8 cellular contexts compared by ENCODE assay signal in genomic region chrX:7043796-7044433, GRCh38.
DNase-seq lines count a peak whose midpoint lies in the region; TF ChIP-seq lines count a peak whose summit lies in the region.
"Not testable (repeated sequence)": the region's sequence is repeated elsewhere in the genome, so short reads cannot be mapped to it uniquely, and the experiment has no call there.

No MANE protein-coding gene starts in this region.

- not testable (repeated sequence) for H3K4me2 ChIP-seq in smooth muscle cell

- peaks cover 47% of the 10 kb centered on the region for H3K4me1 Mint-ChIP-seq in HFFc6 (ENCODE audit: low read depth)

- peak overlapping the region; percentile 40 for H3K27ac ChIP-seq in SJSA1
- peak overlapping the region; percentile 27 for H3K27ac ChIP-seq in brain microvascular endothelial cell
- peak overlapping the region; percentile 52 for H3K27ac ChIP-seq in smooth muscle cell (ENCODE audit: low read depth)

- peak overlapping the region; percentile 38 for H3K4me3 Mint-ChIP-seq in HFFc6

- WGBS in smooth muscle cell (ENCODE audit: low lambda C conversion rate) = 64% methylated on average over 3 of the region's 3 CpGs

- H3K9me3 ChIP-seq in SJSA1 (replicated peaks); smooth muscle cell (replicated peaks; ENCODE audit: low read depth): not testable (repeated sequence)

- in situ Hi-C loops in brain microvascular endothelial cell (cut with HindIII; ENCODE audit: low pct_ligation_motif_present, low sequenced_read_pairs) = not testable (repeated sequence)

- not testable (repeated sequence) for H3K4me3 ChIP-seq in AG10803 (ENCODE audit: low read length); SJSA1; brain microvascular endothelial cell (ENCODE audit: low read depth, low read length); epithelial cell of esophagus (ENCODE audit: low read length); fibroblast of villous mesenchyme (ENCODE audit: low read depth, low read length); smooth muscle cell

- H3K36me3 ChIP-seq in SJSA1; brain microvascular endothelial cell (replicated peaks); smooth muscle cell (ENCODE audit: low read depth): not testable (repeated sequence)

- H3F3A ChIP-seq in smooth muscle cell (ENCODE audit: low read depth) = not testable (repeated sequence)

- H3K27ac Mint-ChIP-seq in HFFc6 = peak overlapping the region; percentile 88

- H4K20me1 ChIP-seq in smooth muscle cell (ENCODE audit: low read depth) = not testable (repeated sequence)

- not testable (repeated sequence) for H3K4me1 ChIP-seq in SJSA1 (replicated peaks); smooth muscle cell (ENCODE audit: low read depth)

- not testable (repeated sequence) for TF ChIP-seq CTCF in AG10803 (conservative IDR thresholded peaks at IDR 0.05; ENCODE audit: low read length); HFFc6 (IDR thresholded peaks at IDR 0.05); brain microvascular endothelial cell (IDR thresholded peaks at IDR 0.05; ENCODE audit: low read depth, low read length, missing control alignments); epithelial cell of esophagus (IDR thresholded peaks at IDR 0.05; ENCODE audit: insufficient read depth, low read depth, low read length, missing control alignments); fibroblast of villous mesenchyme (IDR thresholded peaks at IDR 0.05; ENCODE audit: insufficient read depth, low read depth, low read length); smooth muscle cell (IDR thresholded peaks at IDR 0.05; ENCODE audit: borderline replicate concordance, insufficient read depth, poor library complexity, severe bottlenecking)

- DNase-seq in AG10803 (ENCODE audit: low read depth) (peak; percentile 70), HFFc6 (peak; percentile 73), SJSA1 (ENCODE audit: low read depth in 1 of 2, low spot score in 2 of 2) (peak in 1 of 2 experiments; percentile 1), brain microvascular endothelial cell (peak; percentile 69), epithelial cell of esophagus (ENCODE audit: low read depth) (peak; percentile 73), fibroblast of villous mesenchyme (ENCODE audit: low read depth) (peak; percentile 63), myocyte (ENCODE audit: low read depth) (peak; percentile 2)
- not testable (repeated sequence) for DNase-seq in smooth muscle cell (lab: John Stamatoyannopoulos, UW; ENCODE audit: unreplicated experiment)

- not testable (repeated sequence) for H3K27me3 Mint-ChIP-seq in HFFc6 (ENCODE audit: insufficient read depth)

- peaks cover 11% of the 10 kb centered on the region for H3K36me3 Mint-ChIP-seq in HFFc6 (ENCODE audit: low read depth)

- H3K27me3 ChIP-seq in SJSA1 (replicated peaks); brain microvascular endothelial cell (replicated peaks); smooth muscle cell (ENCODE audit: low read depth): not testable (repeated sequence)

- H3K9ac ChIP-seq in smooth muscle cell (ENCODE audit: low read depth) = not testable (repeated sequence)

- not testable (repeated sequence) for H2AFZ ChIP-seq in smooth muscle cell (ENCODE audit: low read depth)

- not testable (repeated sequence) for H3K9me3 Mint-ChIP-seq in HFFc6

- H3K79me2 ChIP-seq in smooth muscle cell (ENCODE audit: low read depth) = not testable (repeated sequence)
